In genomic region chr1:168609133-168609715, GRCh38 we compare ENCODE assay signal across 11 cellular contexts. TPM values are rescaled to one million over a fixed set of nuclear protein-coding genes. Genes with fewer than 3 reads are reported as not detected.
DNase-seq lines count a peak whose midpoint lies in the region; ATAC-seq and TF ChIP-seq lines count a peak whose summit lies in the region.
"Had no signal": no experiment of that assay in that cellular context is flagged by ENCODE, and none has a peak within 500 bp of the region (broad histone marks: within the 10 kb centered on the region; RNA-seq: fewer than 3 reads in every experiment).

No MANE protein-coding gene starts in this region.

- no peak overlapping the region for H3K9ac ChIP-seq in adipocyte (ENCODE audit: low read length)
- no peak overlapping the region for H3K9ac ChIP-seq in neural progenitor cell

- BruUV-seq in Calu3 (replicated peaks; lab: Mats Ljungman, UMichigan), result no TSS peak

- H3K27me3 Mint-ChIP-seq in neural progenitor cell (ENCODE audit: insufficient read depth, low read depth), result peaks cover 6% of the 10 kb centered on the region
- no peaks in the 10 kb centered on the region for H3K27me3 Mint-ChIP-seq in Calu3 (ENCODE audit: unreplicated experiment)

- peaks cover 42% of the 10 kb centered on the region for H3K4me1 Mint-ChIP-seq in neural progenitor cell
- H3K4me1 Mint-ChIP-seq in Calu3 (ENCODE audit: low read depth, unreplicated experiment), result peaks cover 14% of the 10 kb centered on the region

- H3K9me3 ChIP-seq in adipocyte (ENCODE audit: control insufficient read depth, low read length), result no peaks in the 10 kb centered on the region
- H3K9me3 ChIP-seq in neural progenitor cell (ENCODE audit: low read depth), result no peaks in the 10 kb centered on the region

- H3K27ac ChIP-seq in neural progenitor cell, result no peak overlapping the region

- CTCF ChIA-PET in Calu3 (lab: Charles Lee), result no interaction called here

- H3K4me3 ChIP-seq in adipocyte (ENCODE audit: low read length) (no peak overlapping the region), fibroblast of the aortic adventitia (ENCODE audit: low read depth, low read length) (no peak overlapping the region), neural progenitor cell (no peak overlapping the region)

- DNase-seq in A172 (ENCODE audit: low spot score), result peak; percentile 47
- DNase-seq in adipocyte (ENCODE audit: low read depth), result peak; percentile 67
- DNase-seq in fibroblast of the aortic adventitia (ENCODE audit: low read depth), result peak; percentile 45
- peak; percentile 45 for DNase-seq in neural progenitor cell (ENCODE audit: low spot score)
- DNase-seq in Calu3, result no peak
- no peak for DNase-seq in NCI-H1092 (lab: John Stamatoyannopoulos, UW)
- DNase-seq: activated CD4-positive, alpha-beta memory T cell treated with anti-CD3 and anti-CD28 coated beads for 36 hours; stimulated activated CD8-positive, alpha-beta memory T cell treated with anti-CD3 and anti-CD28 coated beads, Interleukin-4, amount 100 ng/mL, for 48 hours had no signal

- no peak for ATAC-seq in HG03159 (IDR thresholded peaks at IDR 0.05; ENCODE audit: unreplicated experiment)
- ATAC-seq in HG03280 (IDR thresholded peaks at IDR 0.05; ENCODE audit: unreplicated experiment), result no peak

- H3K4me3 Mint-ChIP-seq in neural progenitor cell, result no peak overlapping the region
- H3K4me3 Mint-ChIP-seq in Calu3 (ENCODE audit: low read depth, unreplicated experiment), result no peak overlapping the region
- H3K4me3 Mint-ChIP-seq: activated CD4-positive, alpha-beta memory T cell treated with anti-CD3 and anti-CD28 coated beads for 36 hours had no signal

- no peaks in the 10 kb centered on the region for H3F3A ChIP-seq in neural progenitor cell (ENCODE audit: low read depth)

- peak overlapping the region; percentile 65 for H2AFZ ChIP-seq in neural progenitor cell (replicated peaks)

- H3K27me3 ChIP-seq in adipocyte (replicated peaks; ENCODE audit: control insufficient read depth, insufficient read depth, low read length), result no peaks in the 10 kb centered on the region
- H3K27me3 ChIP-seq in neural progenitor cell, result no peaks in the 10 kb centered on the region

- intact Hi-C loops in Calu3 (cut with micrococcal nuclease; ENCODE audit: unreplicated experiment), result loop anchor here (10.0 kb wide), 4 partner anchors 296 to 846 kb away; partner anchors contain the start of gene ATP1B1

- H3K79me2 ChIP-seq in neural progenitor cell (ENCODE audit: low read depth), result no peaks in the 10 kb centered on the region

- no peak overlapping the region for H3K4me2 ChIP-seq in neural progenitor cell

- no peaks in the 10 kb centered on the region for H4K20me1 ChIP-seq in neural progenitor cell (ENCODE audit: low read depth)

- no peak for TF ChIP-seq CTCF in fibroblast of the aortic adventitia (IDR thresholded peaks at IDR 0.05; ENCODE audit: insufficient read depth, low read length)
- TF ChIP-seq CTCF in neural progenitor cell (IDR thresholded peaks at IDR 0.05), result no peak
- TF ChIP-seq CTCF in Calu3 (IDR thresholded peaks at IDR 0.05; ENCODE audit: unreplicated experiment), result no peak

- H3K4me1 ChIP-seq in adipocyte (ENCODE audit: control insufficient read depth, insufficient read depth, low read length) (peaks cover 21% of the 10 kb centered on the region), neural progenitor cell (peaks cover 19% of the 10 kb centered on the region)

- no peaks in the 10 kb centered on the region for H3K36me3 Mint-ChIP-seq in neural progenitor cell
- H3K36me3 Mint-ChIP-seq in Calu3 (ENCODE audit: insufficient read depth, unreplicated experiment), result no peaks in the 10 kb centered on the region
- H3K36me3 Mint-ChIP-seq: activated CD4-positive, alpha-beta memory T cell treated with anti-CD3 and anti-CD28 coated beads for 36 hours had no signal

- H3K27ac Mint-ChIP-seq in neural progenitor cell (peak overlapping the region; percentile 78), Calu3 (ENCODE audit: unreplicated experiment) (no peak overlapping the region)
- H3K27ac Mint-ChIP-seq: activated CD4-positive, alpha-beta memory T cell treated with anti-CD3 and anti-CD28 coated beads for 36 hours had no signal

- no peaks in the 10 kb centered on the region for H3K36me3 ChIP-seq in adipocyte (ENCODE audit: control insufficient read depth, insufficient read depth, low read length, severe bottlenecking)
- no peaks in the 10 kb centered on the region for H3K36me3 ChIP-seq in neural progenitor cell

- no peaks in the 10 kb centered on the region for H3K9me3 Mint-ChIP-seq in neural progenitor cell
- H3K9me3 Mint-ChIP-seq in Calu3 (ENCODE audit: low read depth, unreplicated experiment), result no peaks in the 10 kb centered on the region
- H3K9me3 Mint-ChIP-seq: activated CD4-positive, alpha-beta memory T cell treated with anti-CD3 and anti-CD28 coated beads for 36 hours had no signal

RNA-seq across cellular contexts. Expression of gene XCL1, which starts 32.8 kb away (rescaled TPM):
- total RNA-seq in A172 (2014; rRNA removed; shearing (Covaris generic)), result not detected in 2 replicates
- total RNA-seq in fibroblast of the aortic adventitia (ENCODE audit: low replicate concordance) (not detected in 2 replicates), neural progenitor cell (ENCODE audit: low replicate concordance) (0.59 TPM in 1 of 2 replicates, not detected in the other), Calu3 (2022) (not detected in 2 replicates)
- total RNA-seq: dermis microvascular lymphatic vessel endothelial cell had no signal

Comparison
In these comparisons a context has a peak if more than half of its experiments do, and no peak if none do; other contexts are left out.
1. DNase-seq: peak in A172 (single experiment), adipocyte (single experiment), fibroblast of the aortic adventitia (single experiment) and neural progenitor cell (single experiment); none in Calu3 (single experiment) and NCI-H1092 (single experiment).